24 cellular contexts compared by ENCODE assay signal in the genomic region with DNA sequence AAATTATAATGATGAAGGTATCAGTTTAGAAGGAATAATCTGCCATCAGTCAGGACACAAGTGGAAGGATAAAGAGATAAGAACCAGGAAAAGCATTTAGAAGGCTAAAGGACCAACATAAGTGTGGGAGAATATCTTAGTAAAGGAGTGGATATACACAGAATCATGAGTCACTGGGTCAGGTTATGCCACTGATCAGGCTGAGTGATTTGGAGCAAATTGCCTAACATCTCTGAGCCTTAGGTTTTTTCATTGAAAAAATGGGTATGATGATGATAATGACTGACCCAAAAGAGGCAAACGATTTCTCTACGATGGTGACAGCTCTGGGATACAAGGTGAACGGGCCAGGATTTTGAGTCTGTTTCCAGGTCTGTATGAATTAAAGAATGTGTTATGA. TPM values are rescaled to one million over a fixed set of nuclear protein-coding genes. Genes with fewer than 3 reads are reported as not detected.
DNase-seq lines count a peak whose midpoint lies in the region; ATAC-seq and TF ChIP-seq lines count a peak whose summit lies in the region.
"Had no signal": no experiment of that assay in that cellular context is flagged by ENCODE, and none has a peak within 500 bp of the region (broad histone marks: within the 10 kb centered on the region; RNA-seq: fewer than 3 reads in every experiment).

No MANE protein-coding gene starts in this region.

- H3K4me3 Mint-ChIP-seq in stimulated activated effector memory CD8-positive, alpha-beta T cell treated with anti-CD3 and anti-CD28 coated beads, Interleukin-12 subunit alpha, Interleukin-12 subunit beta, amount 100 ng/mL, for 72 hours: peak overlapping the region; percentile 77

- no peaks in the 10 kb centered on the region for H3K9me3 Mint-ChIP-seq in stimulated activated effector memory CD8-positive, alpha-beta T cell treated with anti-CD3 and anti-CD28 coated beads, Interleukin-12 subunit alpha, Interleukin-12 subunit beta, amount 100 ng/mL, for 72 hours
- H3K9me3 Mint-ChIP-seq: activated CD4-positive, alpha-beta T cell treated with anti-CD3 and anti-CD28 coated beads, Interleukin-2, amount 10 ng/mL, durations not matched to agents 7 days and 5 days; CD4-positive, alpha-beta memory T cell; effector memory CD8-positive, alpha-beta T cell; T-helper 2 cell treated with Interferon-gamma antibody and Interleukin-4, amounts not matched to agents 5 μg/mL and 100 μg/mL, for 36 hours had no signal

- DNase-seq in SK-N-SH (no peak), iris pigment epithelial cell (ENCODE audit: low read depth) (peak; percentile 27)
- DNase-seq in stimulated activated CD4-positive, alpha-beta T cell treated with anti-CD3 and anti-CD28 coated beads, Interleukin-1b, Interleukin-23, amount 100 ng/mL, for 48 hours: peak; percentile 17
- DNase-seq in stimulated activated CD4-positive, alpha-beta T cell treated with anti-CD3 and anti-CD28 coated beads, Interleukin-2, amount 100 ng/mL, for 48 hours: no peak
- no peak for DNase-seq in stimulated activated effector memory CD8-positive, alpha-beta T cell treated with anti-CD3 and anti-CD28 coated beads, Interleukin-12 subunit alpha, Interleukin-12 subunit beta, amount 100 ng/mL, for 72 hours (ENCODE audit: low spot score in 2 of 2)
- DNase-seq: activated CD4-positive, alpha-beta T cell treated with anti-CD3 and anti-CD28 coated beads, Interleukin-2, amount 10 ng/mL, durations not matched to agents 7 days and 5 days; activated gamma-delta T cell treated with Interleukin-2 at 50 U/mL for 16 hours; aorta; CD4-positive, alpha-beta memory T cell; effector memory CD8-positive, alpha-beta T cell; EL; mesendoderm; NCI-H1092; NCI-H2171 treated with DMSO at 0.1 percent for 48 hours; NCI-H510A treated with DMSO at 0.1 percent for 48 hours; Right ventricle myocardium superior; transverse colon had no signal

- peaks cover 6 to 19% of the 10 kb centered on the region in 2 experiments; a peak in 3 of 4 replicates for H3K4me1 ChIP-seq in SK-N-SH (ENCODE audit: control insufficient read depth in 1 of 2, insufficient read depth in 2 of 2, low read depth in 1 of 2, low read length in 1 of 2)

- peaks cover 29% of the 10 kb centered on the region for H3K36me3 Mint-ChIP-seq in stimulated activated effector memory CD8-positive, alpha-beta T cell treated with anti-CD3 and anti-CD28 coated beads, Interleukin-12 subunit alpha, Interleukin-12 subunit beta, amount 100 ng/mL, for 72 hours

- H3K27ac ChIP-seq in SK-N-SH (ENCODE audit: low read depth in 2 of 2, low read length in 1 of 2): no peak overlapping the region
- H3K27ac ChIP-seq: coronary artery, hepatocyte, transverse colon, VCaP had no signal

- H4K20me1 ChIP-seq in SK-N-SH (ENCODE audit: insufficient read depth): peaks cover 13% of the 10 kb centered on the region

- CTCF ChIA-PET in SK-N-SH (lab: Yijun Ruan, JAX): interaction anchor here (1.8 kb wide), 1 partner anchor 121 kb away, joined by 5 read pairs; no protein-coding TSS in a partner anchor

- no peak overlapping the region for H2AFZ ChIP-seq in SK-N-SH (ENCODE audit: low read depth)
- H2AFZ ChIP-seq: hepatocyte had no signal

- no peak overlapping the region for H3K9ac ChIP-seq in SK-N-SH

- POLR2A ChIA-PET in SK-N-SH (lab: Yijun Ruan, JAX): no interaction called here

- H3K79me2 ChIP-seq in SK-N-SH (ENCODE audit: insufficient read depth): peaks cover 19% of the 10 kb centered on the region

- H3K4me2 ChIP-seq in SK-N-SH: no peak overlapping the region
- H3K4me2 ChIP-seq: hepatocyte had no signal

- ATAC-seq in SK-N-SH treated with all-trans-retinoic acid at 6 μM for 48 hours (no peak), GM21390 (IDR thresholded peaks at IDR 0.05; ENCODE audit: unreplicated experiment) (no peak), HG03139 (IDR thresholded peaks at IDR 0.05; ENCODE audit: unreplicated experiment) (no peak)
- peak; percentile 19 for ATAC-seq in stimulated activated effector memory CD8-positive, alpha-beta T cell treated with anti-CD3 and anti-CD28 coated beads, Interleukin-12 subunit alpha, Interleukin-12 subunit beta, amount 100 ng/mL, for 72 hours
- ATAC-seq: effector memory CD8-positive, alpha-beta T cell had no signal

- TF ChIP-seq CTCF in SK-N-SH (IDR thresholded peaks at IDR 0.05): no peak

- TF ChIP-seq RAD21 in SK-N-SH (IDR thresholded peaks at IDR 0.05; ENCODE audit: low read length): no peak

- no peaks in the 10 kb centered on the region for H3K9me2 ChIP-seq in SK-N-SH

- TF ChIP-seq EP300 in SK-N-SH (IDR thresholded peaks at IDR 0.05; ENCODE audit: borderline replicate concordance in 1 of 2, low read depth in 1 of 2, low read length in 1 of 2): no peak

- no peaks in the 10 kb centered on the region for H3K27me3 ChIP-seq in SK-N-SH (ENCODE audit: insufficient read depth)
- H3K27me3 ChIP-seq: hepatocyte, transverse colon had no signal

- no peaks in the 10 kb centered on the region for H3K36me3 ChIP-seq in SK-N-SH (replicated peaks in 1 of 2; ENCODE audit: control insufficient read depth in 1 of 2, insufficient read depth in 2 of 2, low read length in 1 of 2)
- H3K36me3 ChIP-seq: transverse colon had no signal

- no peak overlapping the region for H3K4me3 ChIP-seq in SK-N-SH (ENCODE audit: low read depth in 2 of 2, low read length in 1 of 2)
- H3K4me3 ChIP-seq: coronary artery, hepatocyte, transverse colon had no signal

- WGBS in SK-N-SH (ENCODE audit: low lambda C conversion rate): 96% methylated on average over 3 of the region's 3 CpGs

- peak overlapping the region; percentile 96 for H3K27ac Mint-ChIP-seq in stimulated activated effector memory CD8-positive, alpha-beta T cell treated with anti-CD3 and anti-CD28 coated beads, Interleukin-12 subunit alpha, Interleukin-12 subunit beta, amount 100 ng/mL, for 72 hours
- H3K27ac Mint-ChIP-seq: T-helper 2 cell treated with Interferon-gamma antibody and Interleukin-4, amounts not matched to agents 5 μg/mL and 100 μg/mL, for 36 hours had no signal

- H3K9me3 ChIP-seq in SK-N-SH: no peaks in the 10 kb centered on the region
- H3K9me3 ChIP-seq: transverse colon had no signal

- peaks cover 40% of the 10 kb centered on the region for H3K4me1 Mint-ChIP-seq in stimulated activated effector memory CD8-positive, alpha-beta T cell treated with anti-CD3 and anti-CD28 coated beads, Interleukin-12 subunit alpha, Interleukin-12 subunit beta, amount 100 ng/mL, for 72 hours

- H3F3A ChIP-seq in SK-N-SH (replicated peaks; ENCODE audit: insufficient read depth): peaks cover 13% of the 10 kb centered on the region

TF ChIP-seq in SK-N-SH, 30 proteins besides CTCF, POLR2A, EP300 and RAD21:
- TF ChIP-seq NFIC (IDR thresholded peaks at IDR 0.05; ENCODE audit: borderline replicate concordance): no peak
- 0 out of 2 replicates have a peak, but pooled peaks have one; percentile 9 for TF ChIP-seq JUND (IDR thresholded peaks at IDR 0.05)

TF ChIP-seq in SK-N-SH treated with all-trans-retinoic acid at 6 μM for 48 hours, 23 proteins besides CTCF, POLR2A, EP300 and RAD21:
- TF ChIP-seq POU6F1 (CRISPR knock-in tag; IDR thresholded peaks at IDR 0.05; ENCODE audit: borderline replicate concordance, low read depth) (no peak), ZNF565 (CRISPR knock-in tag; conservative IDR thresholded peaks at IDR 0.05; ENCODE audit: low read depth) (no peak), ZFP30 (CRISPR knock-in tag; IDR thresholded peaks at IDR 0.05) (no peak), CREB5 (CRISPR knock-in tag; IDR thresholded peaks at IDR 0.05; ENCODE audit: low read depth) (no peak), SNAI2 (CRISPR knock-in tag; IDR thresholded peaks at IDR 0.05) (no peak), OSR1 (CRISPR knock-in tag; IDR thresholded peaks at IDR 0.05) (no peak), ZC3H10 (CRISPR knock-in tag; IDR thresholded peaks at IDR 0.05) (no peak), RARB (CRISPR knock-in tag; IDR thresholded peaks at IDR 0.05) (no peak)
TF ChIP-seq in SK-N-SH treated with all-trans-retinoic acid at 6 μM for 48 hours: peak in this region for 0.

RNA-seq across cellular contexts. Expression of gene CUL1, which starts 2.8 kb away (rescaled TPM):
- polyA plus RNA-seq in SK-N-SH (2012; rRNA removed): 45.2 and 50.0 TPM in 2 replicates
- 56.0 and 56.7 TPM in 2 replicates for polyA plus RNA-seq in SK-N-SH (2012; cell fraction: cytosol; rRNA removed)
- polyA plus RNA-seq in SK-N-SH (2012; cell fraction: nucleus; rRNA removed): 30.2 and 49.4 TPM in 2 replicates

Comparison
In these comparisons a context has a peak if more than half of its experiments do, and no peak if none do; other contexts are left out.
1. DNase-seq: peak in stimulated activated CD4-positive, alpha-beta T cell treated with anti-CD3 and anti-CD28 coated beads, Interleukin-1b, Interleukin-23, amount 100 ng/mL, for 48 hours (single experiment) and iris pigment epithelial cell (single experiment); none in SK-N-SH (single experiment), stimulated activated CD4-positive, alpha-beta T cell treated with anti-CD3 and anti-CD28 coated beads, Interleukin-2, amount 100 ng/mL, for 48 hours (0 of 2) and stimulated activated effector memory CD8-positive, alpha-beta T cell treated with anti-CD3 and anti-CD28 coated beads, Interleukin-12 subunit alpha, Interleukin-12 subunit beta, amount 100 ng/mL, for 72 hours (0 of 2).